Comparison of ENCODE assay signal across 36 cellular contexts in genomic region chr3:95215437-95215836, GRCh38.
"Had no signal": no experiment of that assay in that cellular context is flagged by ENCODE, and none has a peak within 500 bp of the region (broad histone marks: within the 10 kb centered on the region; RNA-seq: fewer than 3 reads in every experiment).

No MANE protein-coding gene starts in this region.

- H3K27me3 ChIP-seq: adrenal gland, body of pancreas, brain microvascular endothelial cell, breast epithelium had no signal

- H3K9me3 Mint-ChIP-seq: activated CD4-positive, alpha-beta T cell treated with anti-CD3 and anti-CD28 coated beads, Interleukin-2, amount 10 ng/mL, durations not matched to agents 24 days and 14 days had no signal

- H3K27ac Mint-ChIP-seq: activated B cell treated with CpG ODN at 0.5 μM for 24 hours; activated CD4-positive, alpha-beta memory T cell treated with anti-CD3 and anti-CD28 coated beads for 36 hours; activated CD4-positive, alpha-beta T cell treated with anti-CD3 and anti-CD28 coated beads, Interleukin-2, amount 10 ng/mL, durations not matched to agents 24 days and 14 days; activated CD8-positive, alpha-beta T cell treated with anti-CD3 and anti-CD28 coated beads for 36 hours; activated naive CD4-positive, alpha-beta T cell treated with anti-CD3 and anti-CD28 coated beads for 36 hours; activated naive CD4-positive, alpha-beta T cell treated with anti-CD3 and anti-CD28 coated beads, Interleukin-2, amount 50 U/mL, for 72 hours; activated naive CD8-positive, alpha-beta T cell treated with anti-CD3 and anti-CD28 coated beads for 36 hours; activated T-cell treated with anti-CD3 and anti-CD28 coated beads, Interleukin-2, amount 50 U/mL, for 72 hours; activated T-helper 1 cell treated with anti-CD3 and anti-CD28 coated beads, Interleukin-12 subunit alpha, Interleukin-12 subunit beta, Interleukin-2, Interleukin-4 antibody, amounts not matched to agents 30 ng/mL and 10 ng/mL and 1 ng/mL, durations not matched to agents 14 hours and 24 hours and 36 hours; activated T-helper 17 cell treated with anti-CD3 and anti-CD28 coated beads, Interleukin-2, amount 50 U/mL, for 72 hours; T-helper 1 cell treated with Interleukin-12 subunit alpha and Interleukin-12 subunit beta and Interleukin-4 antibody, amounts not matched to agents 30 μg/mL and 1 μg/mL, for 36 hours; T-helper 2 cell treated with Interferon-gamma antibody and Interleukin-4, amounts not matched to agents 5 μg/mL and 100 μg/mL, for 36 hours had no signal

- H3K9me3 ChIP-seq: body of pancreas had no signal

- H3K36me3 ChIP-seq: adrenal gland, brain microvascular endothelial cell, breast epithelium had no signal

- H3K4me3 Mint-ChIP-seq: activated B cell treated with CpG ODN at 0.5 μM for 24 hours; activated CD4-positive, alpha-beta memory T cell treated with anti-CD3 and anti-CD28 coated beads for 36 hours; activated CD4-positive, alpha-beta T cell treated with anti-CD3 and anti-CD28 coated beads, Interleukin-2, amount 10 ng/mL, durations not matched to agents 24 days and 14 days; activated CD8-positive, alpha-beta T cell treated with anti-CD3 and anti-CD28 coated beads for 36 hours; activated naive CD4-positive, alpha-beta T cell treated with anti-CD3 and anti-CD28 coated beads for 36 hours; activated naive CD8-positive, alpha-beta T cell treated with anti-CD3 and anti-CD28 coated beads for 36 hours; activated T-cell treated with anti-CD3 and anti-CD28 coated beads, Interleukin-2, amount 50 U/mL, for 4 hours; activated T-cell treated with anti-CD3 and anti-CD28 coated beads, Interleukin-2, amount 50 U/mL, for 72 hours; activated T-helper 1 cell treated with anti-CD3 and anti-CD28 coated beads, Interleukin-12 subunit alpha, Interleukin-12 subunit beta, Interleukin-2, Interleukin-4 antibody, amounts not matched to agents 30 ng/mL and 10 ng/mL and 1 ng/mL, durations not matched to agents 14 hours and 24 hours and 36 hours; activated T-helper 17 cell treated with anti-CD3 and anti-CD28 coated beads, Interleukin-2, amount 50 U/mL, for 72 hours; T-helper 1 cell treated with Interleukin-12 subunit alpha and Interleukin-12 subunit beta and Interleukin-4 antibody, amounts not matched to agents 30 μg/mL and 1 μg/mL, for 36 hours; T-helper 2 cell treated with Interferon-gamma antibody and Interleukin-4, amounts not matched to agents 5 μg/mL and 100 μg/mL, for 36 hours had no signal

- H3K27ac ChIP-seq: adrenal gland, body of pancreas, brain microvascular endothelial cell, breast epithelium, VCaP had no signal

- H3K4me1 ChIP-seq: adrenal gland, body of pancreas, breast epithelium had no signal

- DNase-seq: activated B cell treated with CpG ODN at 0.5 μM for 24 hours; activated CD4-positive, alpha-beta memory T cell treated with anti-CD3 and anti-CD28 coated beads for 36 hours; activated CD4-positive, alpha-beta T cell treated with anti-CD3 and anti-CD28 coated beads for 4 hours; activated CD4-positive, alpha-beta T cell treated with anti-CD3 and anti-CD28 coated beads, Interleukin-2, amount 10 ng/mL, durations not matched to agents 24 days and 14 days; activated CD4-positive, alpha-beta T cell treated with anti-CD3 and anti-CD28 coated beads, Interleukin-2, amount 50 U/mL, for 1 hour; activated CD4-positive, alpha-beta T cell treated with anti-CD3 and anti-CD28 coated beads, Interleukin-2, amount 50 U/mL, for 4 hours; activated CD4-positive, CD25-positive, alpha-beta regulatory T cell treated with anti-CD3 and anti-CD28 coated beads, Interleukin-2, amount 50 U/mL, for 72 hours; activated CD8-positive, alpha-beta memory T cell treated with anti-CD3 and anti-CD28 coated beads, Interleukin-2, amount 50 U/mL, for 4 hours; activated CD8-positive, alpha-beta T cell treated with anti-CD3 and anti-CD28 coated beads for 36 hours; activated effector memory CD4-positive, alpha-beta T cell treated with anti-CD3 and anti-CD28 coated beads, Interleukin-2, amount 50 U/mL, for 16 hours; activated gamma-delta T cell treated with Interleukin-2 at 50 U/mL for 16 hours; activated naive CD4-positive, alpha-beta T cell; activated naive CD4-positive, alpha-beta T cell treated with anti-CD3 and anti-CD28 coated beads for 36 hours; activated naive CD4-positive, alpha-beta T cell treated with anti-CD3 and anti-CD28 coated beads, Interleukin-2, amount 50 U/mL, for 16 hours; activated naive CD8-positive, alpha-beta T cell treated with anti-CD3 and anti-CD28 coated beads for 36 hours; activated T-cell treated with anti-CD3 and anti-CD28 coated beads for 4 hours; activated T-cell treated with anti-CD3 and anti-CD28 coated beads, Interleukin-2, amount 50 U/mL, for 1 hour; activated T-cell treated with anti-CD3 and anti-CD28 coated beads, Interleukin-2, amount 50 U/mL, for 4 hours; activated T-cell treated with anti-CD3 and anti-CD28 coated beads, Interleukin-2, amount 50 U/mL, for 72 hours; adrenal gland; amniotic stem cell; aorta; body of pancreas; brain microvascular endothelial cell; central memory CD4-positive, alpha-beta T cell; SW 1271; T-helper 1 cell; T-helper 2 cell; T-helper 9 cell had no signal

- H3K36me3 Mint-ChIP-seq: activated CD4-positive, alpha-beta memory T cell treated with anti-CD3 and anti-CD28 coated beads for 36 hours; activated naive CD8-positive, alpha-beta T cell treated with anti-CD3 and anti-CD28 coated beads for 36 hours had no signal

- H3K4me1 Mint-ChIP-seq: activated B cell treated with CpG ODN at 0.5 μM for 24 hours; activated CD4-positive, alpha-beta T cell treated with anti-CD3 and anti-CD28 coated beads, Interleukin-2, amount 10 ng/mL, durations not matched to agents 24 days and 14 days; activated naive CD8-positive, alpha-beta T cell treated with anti-CD3 and anti-CD28 coated beads for 36 hours; activated T-helper 17 cell treated with anti-CD3 and anti-CD28 coated beads, Interleukin-2, amount 50 U/mL, for 72 hours had no signal

- H3K27me3 Mint-ChIP-seq: activated B cell treated with CpG ODN at 0.5 μM for 24 hours; activated CD4-positive, alpha-beta memory T cell treated with anti-CD3 and anti-CD28 coated beads for 36 hours; activated CD4-positive, alpha-beta T cell treated with anti-CD3 and anti-CD28 coated beads, Interleukin-2, amount 10 ng/mL, durations not matched to agents 24 days and 14 days; activated CD8-positive, alpha-beta T cell treated with anti-CD3 and anti-CD28 coated beads for 36 hours; activated naive CD8-positive, alpha-beta T cell treated with anti-CD3 and anti-CD28 coated beads for 36 hours; activated T-helper 17 cell treated with anti-CD3 and anti-CD28 coated beads, Interleukin-2, amount 50 U/mL, for 72 hours had no signal

- H3K4me3 ChIP-seq: adrenal gland, body of pancreas, breast epithelium had no signal
